ENCODE assay signal across 8 cellular contexts in the genomic region with DNA sequence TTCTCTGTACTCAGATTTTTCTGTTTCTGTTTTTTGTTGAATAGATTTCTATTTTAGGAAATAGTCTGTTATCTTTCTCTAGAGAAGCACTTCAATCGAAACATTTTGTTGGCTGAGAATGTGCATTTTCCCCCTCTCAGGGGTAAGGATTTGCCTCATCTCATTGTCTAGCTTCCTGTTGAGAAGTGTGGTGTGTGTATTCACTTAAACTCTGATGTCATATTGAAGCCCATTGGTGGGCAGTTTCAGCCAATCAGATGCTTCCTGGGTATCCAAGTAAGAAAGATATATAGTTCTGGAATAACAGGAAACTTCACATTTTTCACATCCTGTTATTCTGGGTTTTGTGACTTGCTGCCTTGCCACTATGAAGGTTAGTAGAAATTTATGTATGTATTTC.
DNase-seq lines count a peak whose midpoint lies in the region; ATAC-seq, FAIRE-seq and TF ChIP-seq lines count a peak whose summit lies in the region.

No MANE protein-coding gene starts in this region.

- DNase-seq in NCI-H510A treated with DMSO at 0.1 percent for 48 hours (lab: John Stamatoyannopoulos, UW), result peak; percentile 47
- no peak for DNase-seq in NCI-H510A (lab: John Stamatoyannopoulos, UW)
- DNase-seq in GM23338 (ENCODE audit: low spot score), result peak; percentile 59
- DNase-seq in Karpas-422, result peak; percentile 81
- peak; percentile 11 to 50 (median 43) for DNase-seq in K562 (ENCODE audit: extremely low read depth in 1 of 4, low spot score in 3 of 4)
- DNase-seq in right lobe of liver, result no peak
- DNase-seq in AML-193 (lab: John Stamatoyannopoulos, UW), result no peak

- H3K9ac ChIP-seq in Karpas-422 (ENCODE audit: low read length), result peak overlapping the region; percentile 47
- H3K9ac ChIP-seq in K562 (ENCODE audit: insufficient read depth in 1 of 2, low read depth in 2 of 2, low read length in 2 of 2), result no peak overlapping the region

- H3K9me3 Mint-ChIP-seq in GM23338, result peaks cover 1% of the 10 kb centered on the region; the same call in 2 of the 3 replicates

- H2AFZ ChIP-seq in GM23338, result no peak overlapping the region
- H2AFZ ChIP-seq in Karpas-422 (ENCODE audit: low read length), result no peak overlapping the region
- no peak overlapping the region for H2AFZ ChIP-seq in K562 (ENCODE audit: low read depth, low read length)

- H3K27me3 Mint-ChIP-seq in GM23338 (ENCODE audit: insufficient read depth, low read depth, poor library complexity), result no peaks in the 10 kb centered on the region

- H3K79me2 ChIP-seq in GM23338 (replicated peaks; ENCODE audit: insufficient read depth), result peaks cover 98% of the 10 kb centered on the region
- peaks cover 89% of the 10 kb centered on the region for H3K79me2 ChIP-seq in Karpas-422 (ENCODE audit: low read length)
- H3K79me2 ChIP-seq in K562 (ENCODE audit: control insufficient read depth, insufficient read depth, low read length), result peaks cover 37% of the 10 kb centered on the region

- no peak for TF ChIP-seq RAD21 in K562 (CRISPR knock-in tag; conservative IDR thresholded peaks at IDR 0.05 in 1 of 2, IDR thresholded peaks at IDR 0.05 in 1 of 2)

- H3K4me3 ChIP-seq in GM23338 (no peak overlapping the region), Karpas-422 (ENCODE audit: low read length) (peak overlapping the region; percentile 31; the same call in 1 of the 2 replicates), K562 (no peak overlapping the region), right lobe of liver (peak overlapping the region in 2 of 3 donors; percentile 16 to 26)

- intact Hi-C loops in K562 (cut with micrococcal nuclease), result no loop called here
- intact Hi-C loops in right lobe of liver (cut with DNase I), result no loop called here

- 55% methylated on average over 1 of the region's 1 CpG for WGBS in K562 (ENCODE audit: insufficient coverage, low coverage, missing lambda C conversion rate)
- 42% methylated on average over 1 of the region's 1 CpG for WGBS in right lobe of liver (ENCODE audit: insufficient coverage, low coverage, low lambda C conversion rate, missing lambda C conversion rate)

- peaks cover 59% of the 10 kb centered on the region for H3K4me1 ChIP-seq in GM23338 (ENCODE audit: insufficient read depth)
- peaks cover 86% of the 10 kb centered on the region for H3K4me1 ChIP-seq in Karpas-422 (ENCODE audit: low read length)
- H3K4me1 ChIP-seq in K562 (replicated peaks in 1 of 2; ENCODE audit: control insufficient read depth in 2 of 2, insufficient read depth in 2 of 2, low read length in 2 of 2), result peaks cover 2 to 5% of the 10 kb centered on the region in 2 experiments; a peak in 2 of 5 replicates
- peaks cover 0 to 22% (median 4%) of the 10 kb centered on the region in 4 donors for H3K4me1 ChIP-seq in right lobe of liver

- ATAC-seq in GM23338 (no peak), K562 (peak; percentile 75), right lobe of liver (peak; percentile 71 to 81 (median 78)), HG02763 (IDR thresholded peaks at IDR 0.05; ENCODE audit: unreplicated experiment) (no peak)

- TF ChIP-seq EP300 in K562 (IDR thresholded peaks at IDR 0.05; ENCODE audit: low read length), result no peak

- H3K36me3 ChIP-seq in GM23338 (ENCODE audit: insufficient read depth) (no peaks in the 10 kb centered on the region), Karpas-422 (ENCODE audit: insufficient read depth, low read length) (peaks cover 14% of the 10 kb centered on the region; the same call in 1 of the 2 replicates), K562 (ENCODE audit: control insufficient read depth, insufficient read depth, low read length) (no peaks in the 10 kb centered on the region), right lobe of liver (peaks cover 0 to 2% (median 0%) of the 10 kb centered on the region in 4 donors)

- H3K27ac ChIP-seq in GM23338 (ENCODE audit: low read depth) (0 out of 2 replicates have a peak overlapping the region, but pooled peaks have one; percentile 78), Karpas-422 (ENCODE audit: low read length) (peak overlapping the region; percentile 85), K562 (ENCODE audit: extremely low read depth, low read depth, low read length) (no peak overlapping the region), right lobe of liver (peak overlapping the region; percentile 11 to 57 (median 27))

- TF ChIP-seq CTCF in GM23338 (conservative IDR thresholded peaks at IDR 0.05; ENCODE audit: low read depth in 2 of 2) (no peak), K562 (IDR thresholded peaks at IDR 0.05 in 2 of 3, conservative IDR thresholded peaks at IDR 0.05 in 1 of 3; ENCODE audit: insufficient read depth in 2 of 3, low read depth in 1 of 3, low read length in 3 of 3) (no peak), right lobe of liver (IDR thresholded peaks at IDR 0.05) (no peak)

- POLR2A ChIA-PET in K562 (lab: Yijun Ruan, JAX), result no interaction called here

- no peaks in the 10 kb centered on the region for H3F3A ChIP-seq in GM23338 (replicated peaks; ENCODE audit: low read depth)

- peaks cover 65% of the 10 kb centered on the region for H3K4me1 Mint-ChIP-seq in GM23338

- no peaks in the 10 kb centered on the region for H3K9me3 ChIP-seq in Karpas-422 (ENCODE audit: low read length)
- no peaks in the 10 kb centered on the region for H3K9me3 ChIP-seq in K562 (replicated peaks; ENCODE audit: control insufficient read depth, insufficient read depth, low read depth, low read length)
- no peaks in the 10 kb centered on the region for H3K9me3 ChIP-seq in right lobe of liver

- H3K36me3 Mint-ChIP-seq in GM23338 (ENCODE audit: low read depth), result peaks cover 31% of the 10 kb centered on the region

- H3K9me2 ChIP-seq in GM23338 (ENCODE audit: insufficient read depth), result no peaks in the 10 kb centered on the region
- no peaks in the 10 kb centered on the region for H3K9me2 ChIP-seq in Karpas-422 (replicated peaks; ENCODE audit: insufficient read depth, low read length)

- no peaks in the 10 kb centered on the region for H3K9me1 ChIP-seq in K562 (ENCODE audit: control insufficient read depth, insufficient read depth, low read length)

- H3K4me2 ChIP-seq in GM23338 (peak overlapping the region; percentile 57; the same call in 1 of the 2 replicates), Karpas-422 (ENCODE audit: low read depth, low read length, poor library complexity, severe bottlenecking) (peak overlapping the region; percentile 59), K562 (ENCODE audit: insufficient read depth, low read length) (no peak overlapping the region)

- FAIRE-seq in K562 (lab: Jason Lieb, UNC), result peak; percentile 26

- 0 out of 2 replicates have a peak overlapping the region, but pooled peaks have one; percentile 82 for H3K27ac Mint-ChIP-seq in GM23338

- H3K27me3 ChIP-seq in GM23338 (ENCODE audit: insufficient read depth) (no peaks in the 10 kb centered on the region), Karpas-422 (ENCODE audit: low read length) (no peaks in the 10 kb centered on the region), K562 (ENCODE audit: control insufficient read depth in 2 of 2, insufficient read depth in 2 of 2, low read length in 2 of 2) (no peaks in the 10 kb centered on the region), right lobe of liver (no peaks in the 10 kb centered on the region)

- H3K4me3 Mint-ChIP-seq in GM23338, result no peak overlapping the region

- CTCF ChIA-PET in K562 (lab: Yijun Ruan, JAX; ENCODE audit: low intra/inter-chr PET ratio), result no interaction called here

- H4K20me1 ChIP-seq in GM23338 (replicated peaks; ENCODE audit: insufficient read depth) (peaks cover 12% of the 10 kb centered on the region), Karpas-422 (ENCODE audit: insufficient read depth, low read depth, low read length) (no peaks in the 10 kb centered on the region), K562 (replicated peaks; ENCODE audit: control insufficient read depth, insufficient read depth, low read length) (peaks cover 14% of the 10 kb centered on the region)

- BruUV-seq in K562 (replicated peaks; lab: Mats Ljungman, UMichigan), result no TSS peak

- in situ Hi-C loops in K562 (cut with MboI), result no loop called here

- no peak for TF ChIP-seq POLR2A in K562 (conservative IDR thresholded peaks at IDR 0.05)
- TF ChIP-seq POLR2A in right lobe of liver (IDR thresholded peaks at IDR 0.05), result no peak

TF ChIP-seq in GM23338, 12 proteins besides CTCF, POLR2A, EP300 and RAD21 (continues in another document):
- no peak for TF ChIP-seq CREB1 (CRISPR knock-in tag; IDR thresholded peaks at IDR 0.05; ENCODE audit: low read depth)
- TF ChIP-seq EZH2phosphoT487 (IDR thresholded peaks at IDR 0.05; ENCODE audit: unreplicated experiment), result no peak
- no peak for TF ChIP-seq NANOG (IDR thresholded peaks at IDR 0.05; ENCODE audit: borderline replicate concordance)
- TF ChIP-seq STAT1 (IDR thresholded peaks at IDR 0.05; ENCODE audit: unreplicated experiment), result no peak
- no peak for TF ChIP-seq ETS1 (IDR thresholded peaks at IDR 0.05)
- TF ChIP-seq ZNF114 (CRISPR knock-in tag; IDR thresholded peaks at IDR 0.05), result no peak

TF ChIP-seq in K562, 482 proteins besides CTCF, POLR2A, EP300 and RAD21 (continues in another document):
- TF ChIP-seq ELF2 (CRISPR knock-in tag; IDR thresholded peaks at IDR 0.05), result no peak
- no peak for TF ChIP-seq IFI16 (CRISPR knock-in tag; IDR thresholded peaks at IDR 0.05)
- TF ChIP-seq EGR1 (conservative IDR thresholded peaks at IDR 0.05), result no peak
- no peak for TF ChIP-seq NR0B1 (IDR thresholded peaks at IDR 0.05; ENCODE audit: partially characterized antibody)
- TF ChIP-seq KDM2B (CRISPR knock-in tag; IDR thresholded peaks at IDR 0.05), result no peak

Comparison
In these comparisons a context has a peak if more than half of its experiments do, and no peak if none do; other contexts are left out.
1. DNase-seq: peak in NCI-H510A treated with DMSO at 0.1 percent for 48 hours (single experiment), GM23338 (single experiment), Karpas-422 (single experiment) and K562 (4 of 4); none in NCI-H510A (single experiment), right lobe of liver (0 of 3) and AML-193 (0 of 2).
2. ATAC-seq: peak in K562 (single experiment) and right lobe of liver (4 of 4); none in GM23338 (single experiment) and HG02763 (single experiment).
3. H3K4me3 ChIP-seq: peak in Karpas-422 (single experiment) and right lobe of liver (2 of 3); none in GM23338 (single experiment) and K562 (single experiment).